13 cellular contexts compared by ENCODE assay signal in the genomic region with DNA sequence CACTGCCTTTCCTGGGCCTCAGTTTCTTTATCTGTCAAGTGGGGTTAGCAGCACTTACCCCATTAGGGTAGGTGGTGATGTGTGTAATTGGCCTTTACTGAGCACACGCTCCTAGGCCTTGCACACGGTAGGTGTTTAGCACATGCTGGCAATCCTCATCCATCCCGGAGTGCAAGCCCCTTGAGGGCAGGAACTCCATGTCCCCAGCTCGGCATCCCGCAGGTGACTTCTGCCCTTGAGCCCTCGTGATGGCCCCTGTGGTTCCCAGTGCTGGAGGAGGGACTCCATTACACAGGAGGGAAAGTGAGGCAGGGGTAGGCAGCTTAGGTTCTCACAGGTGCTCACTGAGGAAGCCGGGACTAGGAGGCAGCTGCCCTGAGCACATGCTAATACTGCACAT. TPM values are rescaled to one million over a fixed set of nuclear protein-coding genes. Genes with fewer than 3 reads are reported as not detected.
DNase-seq lines count a peak whose midpoint lies in the region; TF ChIP-seq lines count a peak whose summit lies in the region.
"Had no signal": no experiment of that assay in that cellular context is flagged by ENCODE, and none has a peak within 500 bp of the region (broad histone marks: within the 10 kb centered on the region; RNA-seq: fewer than 3 reads in every experiment).

No MANE protein-coding gene starts in this region.

- H3K36me3 ChIP-seq in left ventricle myocardium inferior: peaks cover 97% of the 10 kb centered on the region
- H3K36me3 ChIP-seq in right atrium auricular region: peaks cover 92% of the 10 kb centered on the region

- no TSS peak for BruUV-seq in MCF 10A (replicated peaks; lab: Mats Ljungman, UMichigan)

- H3K9me3 Mint-ChIP-seq in activated naive CD4-positive, alpha-beta T cell treated with anti-CD3 and anti-CD28 coated beads, Interleukin-2, amount 10 ng/mL, durations not matched to agents 7 days and 5 days: no peaks in the 10 kb centered on the region
- no peaks in the 10 kb centered on the region for H3K9me3 Mint-ChIP-seq in activated naive CD4-positive, alpha-beta T cell treated with anti-CD3 and anti-CD28 coated beads for 36 hours
- no peaks in the 10 kb centered on the region for H3K9me3 Mint-ChIP-seq in neural crest cell
- H3K9me3 Mint-ChIP-seq in MCF 10A (ENCODE audit: unreplicated experiment): no peaks in the 10 kb centered on the region

- no peak overlapping the region for H3K4me3 ChIP-seq in left ventricle myocardium inferior
- H3K4me3 ChIP-seq in right atrium auricular region: no peak overlapping the region
- H3K4me3 ChIP-seq: BLaER1 treated with 17β-estradiol and CSF1 and Interleukin-3, amounts not matched to agents 10 nM and 100 nM; HAP-1 had no signal

- TF ChIP-seq CTCF in left ventricle myocardium inferior (IDR thresholded peaks at IDR 0.05; ENCODE audit: borderline replicate concordance) (no peak), right atrium auricular region (IDR thresholded peaks at IDR 0.05) (no peak), neural crest cell (conservative IDR thresholded peaks at IDR 0.05) (no peak), MCF 10A (IDR thresholded peaks at IDR 0.05; ENCODE audit: unreplicated experiment) (no peak)

- H3K27ac Mint-ChIP-seq in activated naive CD4-positive, alpha-beta T cell treated with anti-CD3 and anti-CD28 coated beads, Interleukin-2, amount 10 ng/mL, durations not matched to agents 7 days and 5 days: peak overlapping the region; percentile 19
- no peak overlapping the region for H3K27ac Mint-ChIP-seq in activated naive CD4-positive, alpha-beta T cell treated with anti-CD3 and anti-CD28 coated beads for 36 hours
- H3K27ac Mint-ChIP-seq in neural crest cell (ENCODE audit: unreplicated experiment) (no peak overlapping the region), MCF 10A (ENCODE audit: low read depth, unreplicated experiment) (no peak overlapping the region)

- H3K27ac ChIP-seq in left ventricle myocardium inferior (replicated peaks): peak overlapping the region; percentile 58
- H3K27ac ChIP-seq in right atrium auricular region: peak overlapping the region in 1 of 2 donors; percentile 24
- H3K27ac ChIP-seq: 22Rv1; BLaER1 treated with 17β-estradiol and CSF1 and Interleukin-3, amounts not matched to agents 10 nM and 100 nM had no signal

- peaks cover 63% of the 10 kb centered on the region for H3K4me1 ChIP-seq in left ventricle myocardium inferior
- peaks cover 0 to 5% of the 10 kb centered on the region in 2 donors for H3K4me1 ChIP-seq in right atrium auricular region
- H3K4me1 ChIP-seq: BLaER1 treated with 17β-estradiol and CSF1 and Interleukin-3, amounts not matched to agents 10 nM and 100 nM; HAP-1 had no signal

- no peak overlapping the region for H3K4me3 Mint-ChIP-seq in activated naive CD4-positive, alpha-beta T cell treated with anti-CD3 and anti-CD28 coated beads, Interleukin-2, amount 10 ng/mL, durations not matched to agents 7 days and 5 days
- H3K4me3 Mint-ChIP-seq in activated naive CD4-positive, alpha-beta T cell treated with anti-CD3 and anti-CD28 coated beads for 36 hours: no peak overlapping the region
- H3K4me3 Mint-ChIP-seq in neural crest cell (peak overlapping the region; percentile 36), MCF 10A (ENCODE audit: unreplicated experiment) (no peak overlapping the region)
- H3K4me3 Mint-ChIP-seq: CD4-positive, CD25-positive, alpha-beta regulatory T cell had no signal

- peaks cover 24% of the 10 kb centered on the region for H3K36me3 Mint-ChIP-seq in activated naive CD4-positive, alpha-beta T cell treated with anti-CD3 and anti-CD28 coated beads, Interleukin-2, amount 10 ng/mL, durations not matched to agents 7 days and 5 days
- H3K36me3 Mint-ChIP-seq in activated naive CD4-positive, alpha-beta T cell treated with anti-CD3 and anti-CD28 coated beads for 36 hours (ENCODE audit: low read depth): peaks cover 13% of the 10 kb centered on the region
- H3K36me3 Mint-ChIP-seq in neural crest cell (ENCODE audit: low read depth): peaks cover 11% of the 10 kb centered on the region
- H3K36me3 Mint-ChIP-seq in MCF 10A (ENCODE audit: insufficient read depth, unreplicated experiment): peaks cover 46% of the 10 kb centered on the region

- POLR2A ChIA-PET in MCF 10A (lab: Yijun Ruan, JAX): no interaction called here

- H3K4me1 Mint-ChIP-seq in activated naive CD4-positive, alpha-beta T cell treated with anti-CD3 and anti-CD28 coated beads, Interleukin-2, amount 10 ng/mL, durations not matched to agents 7 days and 5 days: no peaks in the 10 kb centered on the region
- no peaks in the 10 kb centered on the region for H3K4me1 Mint-ChIP-seq in activated naive CD4-positive, alpha-beta T cell treated with anti-CD3 and anti-CD28 coated beads for 36 hours (ENCODE audit: low read depth)
- H3K4me1 Mint-ChIP-seq in neural crest cell (no peaks in the 10 kb centered on the region), MCF 10A (ENCODE audit: insufficient read depth, unreplicated experiment) (no peaks in the 10 kb centered on the region)

- H3K27me3 ChIP-seq in left ventricle myocardium inferior (ENCODE audit: low read depth): no peaks in the 10 kb centered on the region
- no peaks in the 10 kb centered on the region for H3K27me3 ChIP-seq in right atrium auricular region
- H3K27me3 ChIP-seq: BLaER1 treated with 17β-estradiol and CSF1 and Interleukin-3, amounts not matched to agents 10 nM and 100 nM had no signal

- H3K9me3 ChIP-seq in left ventricle myocardium inferior (replicated peaks) (no peaks in the 10 kb centered on the region), right atrium auricular region (no peaks in the 10 kb centered on the region)
- H3K9me3 ChIP-seq: BLaER1 treated with 17β-estradiol and CSF1 and Interleukin-3, amounts not matched to agents 10 nM and 100 nM; HAP-1 had no signal

- H3K27me3 Mint-ChIP-seq in activated naive CD4-positive, alpha-beta T cell treated with anti-CD3 and anti-CD28 coated beads, Interleukin-2, amount 10 ng/mL, durations not matched to agents 7 days and 5 days: no peaks in the 10 kb centered on the region
- H3K27me3 Mint-ChIP-seq in activated naive CD4-positive, alpha-beta T cell treated with anti-CD3 and anti-CD28 coated beads for 36 hours (ENCODE audit: low read depth): no peaks in the 10 kb centered on the region
- H3K27me3 Mint-ChIP-seq in neural crest cell (ENCODE audit: low read depth): peaks cover 5% of the 10 kb centered on the region
- no peaks in the 10 kb centered on the region for H3K27me3 Mint-ChIP-seq in MCF 10A (ENCODE audit: insufficient read depth, unreplicated experiment)
- H3K27me3 Mint-ChIP-seq: CD4-positive, CD25-positive, alpha-beta regulatory T cell had no signal

- intact Hi-C loops in activated naive CD4-positive, alpha-beta T cell treated with anti-CD3 and anti-CD28 coated beads for 36 hours (cut with micrococcal nuclease): no loop called here
- intact Hi-C loops in left ventricle myocardium inferior (cut with micrococcal nuclease): no loop called here
- intact Hi-C loops in MCF 10A (cut with micrococcal nuclease): no loop called here

- no peak for DNase-seq in activated naive CD4-positive, alpha-beta T cell treated with anti-CD3 and anti-CD28 coated beads, Interleukin-2, amount 10 ng/mL, durations not matched to agents 7 days and 5 days
- DNase-seq in activated naive CD4-positive, alpha-beta T cell treated with anti-CD3 and anti-CD28 coated beads for 36 hours: no peak
- DNase-seq in left ventricle myocardium inferior (no peak), right atrium auricular region (ENCODE audit: low spot score) (no peak), neural crest cell (ENCODE audit: low read depth, low spot score) (no peak), MCF 10A (ENCODE audit: unreplicated experiment) (no peak), T-helper 1 cell (no peak)
- DNase-seq: CD4-positive, CD25-positive, alpha-beta regulatory T cell; DMS53; GF-D8 had no signal

- CTCF ChIA-PET in activated naive CD4-positive, alpha-beta T cell treated with anti-CD3 and anti-CD28 coated beads, Interleukin-2, amount 10 ng/mL, durations not matched to agents 7 days and 5 days (lab: Charles Lee): interaction anchor here (1.0 kb wide), 1 partner anchor 121 kb away, joined by 3 read pairs; no protein-coding TSS in a partner anchor
- CTCF ChIA-PET in activated naive CD4-positive, alpha-beta T cell treated with anti-CD3 and anti-CD28 coated beads for 36 hours (lab: Charles Lee): interaction anchor here (0.5 kb wide), 1 partner anchor 564 kb away, joined by 3 read pairs; no protein-coding TSS in a partner anchor
- CTCF ChIA-PET in MCF 10A (lab: Yijun Ruan, JAX): interaction anchor here (0.5 to 1.4 kb wide), 5 partner anchors 13 to 1495 kb away, joined by 3 to 4 read pairs (median 3); no protein-coding TSS in a partner anchor

RNA-seq across cellular contexts. Expression of a gene that starts 40.0 kb away (rescaled TPM):
- under 1 TPM; 0.20 to 0.86 TPM for total RNA-seq in activated naive CD4-positive, alpha-beta T cell treated with anti-CD3 and anti-CD28 coated beads for 36 hours
- total RNA-seq in left ventricle myocardium inferior (253 TPM), right atrium auricular region (10 to 100 TPM; 24.4 to 34.9 TPM), neural crest cell (0.55 and 0.77 TPM in 2 replicates), MCF 10A (2022) (0.07 and 0.27 TPM in 2 replicates)

RNA-seq across cellular contexts. Expression of a gene that starts 40.1 kb away (rescaled TPM):
- total RNA-seq in activated naive CD4-positive, alpha-beta T cell treated with anti-CD3 and anti-CD28 coated beads for 36 hours: 10 to 100 TPM; 84.3 to 86.0 TPM
- total RNA-seq in left ventricle myocardium inferior: 17.2 TPM
- total RNA-seq in right atrium auricular region: 10 to 100 TPM; 23.0 to 38.3 TPM
- 78.8 and 84.5 TPM in 2 replicates for total RNA-seq in neural crest cell
- 94.6 and 115 TPM in 2 replicates for total RNA-seq in MCF 10A (2022)

Comparison
In these comparisons a context has a peak if more than half of its experiments do, and no peak if none do; other contexts are left out.
1. RNA of a gene that starts 40.0 kb away (total RNA-seq): 253 TPM in left ventricle myocardium inferior (single experiment) and 24.4 to 34.9 TPM in right atrium auricular region; 0.20 to 0.86 TPM in activated naive CD4-positive, alpha-beta T cell treated with anti-CD3 and anti-CD28 coated beads for 36 hours, 0.55 to 0.77 TPM in neural crest cell and 0.07 to 0.27 TPM in MCF 10A; every median in the first group is over 10 times any median in the second.